26 cellular contexts compared by ENCODE assay signal in genomic region chr7:28939844-28940243, GRCh38. TPM values are rescaled to one million over a fixed set of nuclear protein-coding genes. Genes with fewer than 3 reads are reported as not detected.
"Had no signal": no experiment of that assay in that cellular context is flagged by ENCODE, and none has a peak within 500 bp of the region (broad histone marks: within the 10 kb centered on the region; RNA-seq: fewer than 3 reads in every experiment).

No MANE protein-coding gene starts in this region.

- H3K4me1 ChIP-seq: sigmoid colon, stomach, suprapubic skin, uterus had no signal

- H3K9me3 Mint-ChIP-seq: activated naive CD4-positive, alpha-beta T cell treated with anti-CD3 and anti-CD28 coated beads, Interleukin-2, amount 50 U/mL, for 72 hours; activated T-helper 17 cell treated with anti-CD3 and anti-CD28 coated beads, Interleukin-2, amount 50 U/mL, for 72 hours; neural crest cell; stimulated activated memory B cell treated with anti-CD40 and anti-IgM and Interleukin-4, amounts not matched to agents 10 μg/mL and 1 μg/mL and 100 μg/mL, for 72 hours had no signal

- H3K27me3 ChIP-seq: brain microvascular endothelial cell, hepatocyte, sigmoid colon, suprapubic skin, tibial nerve, uterus had no signal

- H2AFZ ChIP-seq: hepatocyte had no signal

- H3K4me3 ChIP-seq: hepatocyte, sigmoid colon, smooth muscle cell, stomach, suprapubic skin, tibial nerve, uterus had no signal

- H3K4me2 ChIP-seq: hepatocyte, smooth muscle cell had no signal

- H3K79me2 ChIP-seq: hepatocyte had no signal

- H3K27ac Mint-ChIP-seq: activated CD8-positive, alpha-beta T cell treated with anti-CD3 and anti-CD28 coated beads, Interleukin-2, amount 10 ng/mL, durations not matched to agents 7 days and 5 days; activated naive CD4-positive, alpha-beta T cell treated with anti-CD3 and anti-CD28 coated beads, Interleukin-2, amount 50 U/mL, for 72 hours; activated T-helper 17 cell treated with anti-CD3 and anti-CD28 coated beads, Interleukin-2, amount 50 U/mL, for 72 hours; stimulated activated memory B cell treated with anti-CD40 and anti-IgM and Interleukin-4, amounts not matched to agents 10 μg/mL and 1 μg/mL and 100 μg/mL, for 72 hours had no signal

- H3K36me3 Mint-ChIP-seq: activated naive CD4-positive, alpha-beta T cell treated with anti-CD3 and anti-CD28 coated beads, Interleukin-2, amount 50 U/mL, for 72 hours; stimulated activated memory B cell treated with anti-CD40 and anti-IgM and Interleukin-4, amounts not matched to agents 10 μg/mL and 1 μg/mL and 100 μg/mL, for 72 hours had no signal

- H3K4me3 Mint-ChIP-seq: activated CD8-positive, alpha-beta T cell treated with anti-CD3 and anti-CD28 coated beads, Interleukin-2, amount 10 ng/mL, durations not matched to agents 7 days and 5 days; activated T-helper 17 cell treated with anti-CD3 and anti-CD28 coated beads, Interleukin-2, amount 50 U/mL, for 72 hours; neural crest cell; stimulated activated memory B cell treated with anti-CD40 and anti-IgM and Interleukin-4, amounts not matched to agents 10 μg/mL and 1 μg/mL and 100 μg/mL, for 72 hours had no signal

- H3K4me1 Mint-ChIP-seq: activated T-helper 17 cell treated with anti-CD3 and anti-CD28 coated beads, Interleukin-2, amount 50 U/mL, for 72 hours; stimulated activated memory B cell treated with anti-CD40 and anti-IgM and Interleukin-4, amounts not matched to agents 10 μg/mL and 1 μg/mL and 100 μg/mL, for 72 hours had no signal

- H3K36me3 ChIP-seq: brain microvascular endothelial cell, sigmoid colon, stomach, suprapubic skin, tibial nerve, uterus had no signal

- H3K27ac ChIP-seq: brain microvascular endothelial cell, hepatocyte, sigmoid colon, stomach, suprapubic skin, tibial nerve, uterus had no signal

- H3K9me3 ChIP-seq: sigmoid colon, stomach, suprapubic skin, tibial nerve, uterus had no signal

- DNase-seq: activated CD4-positive, alpha-beta T cell treated with anti-CD3 and anti-CD28 coated beads, Interleukin-2, amount 50 U/mL, for 1 hour; activated CD8-positive, alpha-beta T cell treated with anti-CD3 and anti-CD28 coated beads, Interleukin-2, amount 10 ng/mL, durations not matched to agents 7 days and 5 days; activated T-cell treated with anti-CD3 and anti-CD28 coated beads, Interleukin-2, amount 50 U/mL, for 1 hour; aorta; brain microvascular endothelial cell; caudate nucleus; dermis blood vessel endothelial cell; effector CD8-positive, alpha-beta T cell; glutamatergic neuron; occipital lobe; posterior cingulate gyrus; retina; sigmoid colon; stimulated activated CD4-positive, alpha-beta T cell treated with anti-CD3 and anti-CD28 coated beads, Interleukin-15, amount 100 ng/mL, for 24 hours; stomach; T-helper 2 cell; uterus had no signal

RNA-seq across cellular contexts. Expression of gene TRIL, which starts 18.3 kb away (rescaled TPM):
- total RNA-seq: activated CD8-positive, alpha-beta T cell treated with anti-CD3 and anti-CD28 coated beads, Interleukin-2, amount 10 ng/mL, durations not matched to agents 7 days and 5 days; activated T-helper 17 cell treated with anti-CD3 and anti-CD28 coated beads, Interleukin-2, amount 50 U/mL, for 72 hours; mononuclear cell had no signal
